Comparison of ENCODE assay signal across 9 cellular contexts in genomic region chrX:155270969-155271368, GRCh38. TPM values are rescaled to one million over a fixed set of nuclear protein-coding genes. Genes with fewer than 3 reads are reported as not detected.
"Had no signal": no experiment of that assay in that cellular context is flagged by ENCODE, and none has a peak within 500 bp of the region (broad histone marks: within the 10 kb centered on the region; RNA-seq: fewer than 3 reads in every experiment).

No MANE protein-coding gene starts in this region.

- H3K27ac Mint-ChIP-seq: IgD-negative memory B cell had no signal

- H3K4me3 Mint-ChIP-seq: IgD-negative memory B cell had no signal

- FAIRE-seq: HepG2, HTR-8/SVneo had no signal

- H3K4me2 ChIP-seq: KMS-11 had no signal

- H3K27me3 Mint-ChIP-seq: IgD-negative memory B cell had no signal

- H3K4me1 Mint-ChIP-seq: IgD-negative memory B cell had no signal

- H3K9ac ChIP-seq: KMS-11 had no signal

- DNase-seq: IMR-90, KBM-7, KG1 had no signal

- H3K27ac ChIP-seq: HL-60, KMS-11 had no signal

- ATAC-seq: HepG2 had no signal

RNA-seq across cellular contexts. Expression of gene RAB39B, which starts 6.7 kb away (rescaled TPM):
- total RNA-seq: HT-29 had no signal
